In genomic region chr14:24330973-24331674, GRCh38 we compare ENCODE assay signal across 1 cellular context.
TF ChIP-seq lines count a peak whose summit lies in the region.

No MANE protein-coding gene starts in this region.

TF ChIP-seq in HepG2, 621 proteins besides CTCF, POLR2A, EP300 and RAD21:
- TF ChIP-seq GTF3A (CRISPR knock-in tag; conservative IDR thresholded peaks at IDR 0.05) (no peak), ZNF574 (CRISPR knock-in tag; IDR thresholded peaks at IDR 0.05) (no peak), CHCHD3 (CRISPR knock-in tag; IDR thresholded peaks at IDR 0.05) (0 out of 2 replicates have a peak, but pooled peaks have one; percentile 24), AKNA (CRISPR knock-in tag; IDR thresholded peaks at IDR 0.05; ENCODE audit: borderline replicate concordance) (no peak), ZBTB25 (CRISPR knock-in tag; IDR thresholded peaks at IDR 0.05) (no peak), ZNF292 (CRISPR knock-in tag; IDR thresholded peaks at IDR 0.05; ENCODE audit: borderline replicate concordance, low read depth) (no peak), ZNF30 (CRISPR knock-in tag; IDR thresholded peaks at IDR 0.05) (0 out of 2 replicates have a peak, but pooled peaks have one; percentile 42), ZNF280B (CRISPR knock-in tag; IDR thresholded peaks at IDR 0.05; ENCODE audit: borderline replicate concordance) (no peak), POGZ (CRISPR knock-in tag; IDR thresholded peaks at IDR 0.05) (no peak), ZNF83 (CRISPR knock-in tag; IDR thresholded peaks at IDR 0.05; ENCODE audit: borderline replicate concordance) (peak; percentile 55; the same call in 1 of the 2 replicates), HIC2 (CRISPR knock-in tag; IDR thresholded peaks at IDR 0.05; ENCODE audit: low read depth) (peak; percentile 49; the same call in 1 of the 2 replicates), CBX2 (IDR thresholded peaks at IDR 0.05; ENCODE audit: low read depth, low read length) (no peak), CBX2 (CRISPR knock-in tag; IDR thresholded peaks at IDR 0.05; ENCODE audit: low read depth) (no peak), GLI4 (CRISPR knock-in tag; IDR thresholded peaks at IDR 0.05; ENCODE audit: borderline replicate concordance) (no peak), SRF (IDR thresholded peaks at IDR 0.05; ENCODE audit: low read depth, low read length) (no peak), IKZF1 (IDR thresholded peaks at IDR 0.05) (no peak), FOXO4 (CRISPR knock-in tag; conservative IDR thresholded peaks at IDR 0.05) (0 out of 2 replicates have a peak, but pooled peaks have one; percentile 87), RBM39 (IDR thresholded peaks at IDR 0.05; ENCODE audit: low read depth, low read length, poor library complexity, severe bottlenecking) (no peak), RORA (CRISPR knock-in tag; IDR thresholded peaks at IDR 0.05) (no peak), ZNF296 (CRISPR knock-in tag; conservative IDR thresholded peaks at IDR 0.05) (0 out of 2 replicates have a peak, but pooled peaks have one; percentile 16), CBX5 (CRISPR knock-in tag; IDR thresholded peaks at IDR 0.05; ENCODE audit: borderline replicate concordance) (peak; percentile 36; the same call in 1 of the 2 replicates), ZNF264 (CRISPR knock-in tag; IDR thresholded peaks at IDR 0.05) (no peak), RBAK (CRISPR knock-in tag; IDR thresholded peaks at IDR 0.05) (0 out of 2 replicates have a peak, but pooled peaks have one; percentile 19), PRDM4 (CRISPR knock-in tag; IDR thresholded peaks at IDR 0.05; ENCODE audit: borderline replicate concordance) (no peak), RAD51 (IDR thresholded peaks at IDR 0.05; ENCODE audit: borderline replicate concordance) (no peak), PRPF4 (IDR thresholded peaks at IDR 0.05; ENCODE audit: low read depth, low read length, poor library complexity, severe bottlenecking) (no peak), ZFP41 (CRISPR knock-in tag; IDR thresholded peaks at IDR 0.05; ENCODE audit: borderline replicate concordance) (0 out of 2 replicates have a peak, but pooled peaks have one; percentile 54), MYNN (CRISPR knock-in tag; IDR thresholded peaks at IDR 0.05; ENCODE audit: low read depth) (no peak), ZNF263 (CRISPR knock-in tag; IDR thresholded peaks at IDR 0.05) (peak; percentile 97), TEAD3 (CRISPR knock-in tag; optimal IDR thresholded peaks at IDR 0.05; ENCODE audit: borderline replicate concordance) (peak; percentile 14), ZNF691 (CRISPR knock-in tag; IDR thresholded peaks at IDR 0.05; ENCODE audit: borderline replicate concordance, low read depth) (no peak), ZNF138 (CRISPR knock-in tag; IDR thresholded peaks at IDR 0.05; ENCODE audit: low read depth) (no peak), ZNF737 (CRISPR knock-in tag; IDR thresholded peaks at IDR 0.05; ENCODE audit: borderline replicate concordance) (0 out of 2 replicates have a peak, but pooled peaks have one; percentile 81)
TF ChIP-seq in HepG2: peak in this region for 12.
